ENCODE assay signal across 1 cellular context in genomic region chr2:24543252-24543651, GRCh38.
TF ChIP-seq lines count a peak whose summit lies in the region.

No MANE protein-coding gene starts in this region.

TF ChIP-seq in H1, 55 proteins besides CTCF, POLR2A, EP300 and RAD21 (continued from another document):
- TF ChIP-seq, protein P1, sequence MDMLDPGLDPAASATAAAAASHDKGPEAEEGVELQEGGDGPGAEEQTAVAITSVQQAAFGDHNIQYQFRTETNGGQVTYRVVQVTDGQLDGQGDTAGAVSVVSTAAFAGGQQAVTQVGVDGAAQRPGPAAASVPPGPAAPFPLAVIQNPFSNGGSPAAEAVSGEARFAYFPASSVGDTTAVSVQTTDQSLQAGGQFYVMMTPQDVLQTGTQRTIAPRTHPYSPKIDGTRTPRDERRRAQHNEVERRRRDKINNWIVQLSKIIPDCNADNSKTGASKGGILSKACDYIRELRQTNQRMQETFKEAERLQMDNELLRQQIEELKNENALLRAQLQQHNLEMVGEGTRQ (IDR thresholded peaks at IDR 0.05; ENCODE audit: low read length), result no peak
TF ChIP-seq in H1: peak in this region for 0.
